Comparison of ENCODE assay signal across 8 cellular contexts in the genomic region with DNA sequence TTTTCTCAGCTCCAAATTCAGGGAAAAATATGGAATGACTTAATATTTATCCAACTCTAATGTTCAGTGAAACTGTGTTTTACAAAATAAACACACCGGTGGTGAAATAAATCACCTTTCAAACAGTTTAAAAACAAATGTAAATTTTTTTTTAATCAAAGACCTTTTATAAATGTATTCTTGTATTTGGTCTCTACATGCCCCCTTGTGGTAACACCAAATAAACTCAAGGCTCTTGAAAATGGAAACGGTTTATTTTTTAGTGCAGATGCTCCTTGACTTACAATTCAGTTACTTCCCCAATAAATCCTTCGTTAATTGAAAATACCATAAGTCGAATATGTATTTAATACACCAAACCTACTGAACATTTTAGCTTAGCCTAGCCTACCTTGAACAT. TPM values are rescaled to one million over a fixed set of nuclear protein-coding genes. Genes with fewer than 3 reads are reported as not detected.
A peak's percentile ranks its signal among the peaks of the same experiment; 100 is the strongest.
DNase-seq lines count a peak whose midpoint lies in the region; ATAC-seq, FAIRE-seq and TF ChIP-seq lines count a peak whose summit lies in the region.

No MANE protein-coding gene starts in this region.

- H3K27me3 Mint-ChIP-seq in activated CD8-positive, alpha-beta memory T cell treated with anti-CD3 and anti-CD28 coated beads, Interleukin-2, amount 10 ng/mL, durations not matched to agents 7 days and 5 days: no peaks in the 10 kb centered on the region

- no peak overlapping the region for H3K27ac Mint-ChIP-seq in activated CD8-positive, alpha-beta memory T cell treated with anti-CD3 and anti-CD28 coated beads, Interleukin-2, amount 10 ng/mL, durations not matched to agents 7 days and 5 days

- no peak overlapping the region for H3K9ac ChIP-seq in smooth muscle cell (ENCODE audit: low read depth)

- peak overlapping the region; percentile 25 for H3K4me3 ChIP-seq in fibroblast of mammary gland (ENCODE audit: control insufficient read depth, low read depth, low read length)
- H3K4me3 ChIP-seq in smooth muscle cell: no peak overlapping the region

- DNase-seq in activated CD8-positive, alpha-beta memory T cell treated with anti-CD3 and anti-CD28 coated beads, Interleukin-2, amount 10 ng/mL, durations not matched to agents 7 days and 5 days: no peak
- no peak for DNase-seq in activated CD8-positive, alpha-beta memory T cell treated with anti-CD3 and anti-CD28 coated beads for 24 hours
- DNase-seq in SK-MEL-5 (ENCODE audit: low read depth, low spot score): peak; percentile 46
- DNase-seq in fibroblast of mammary gland (ENCODE audit: low read depth): peak; percentile 38
- no peak for DNase-seq in smooth muscle cell (lab: John Stamatoyannopoulos, UW; ENCODE audit: unreplicated experiment)
- no peak for DNase-seq in NCI-H2081 (lab: John Stamatoyannopoulos, UW)
- DNase-seq in H54 (ENCODE audit: insufficient read length, low spot score): no peak

- H3K9me3 Mint-ChIP-seq in activated CD8-positive, alpha-beta memory T cell treated with anti-CD3 and anti-CD28 coated beads, Interleukin-2, amount 10 ng/mL, durations not matched to agents 7 days and 5 days (ENCODE audit: low read depth): no peaks in the 10 kb centered on the region

- 34% methylated on average over 4 of the region's 4 CpGs for WGBS in smooth muscle cell (ENCODE audit: low lambda C conversion rate)

- H3K36me3 ChIP-seq in smooth muscle cell (ENCODE audit: low read depth): no peaks in the 10 kb centered on the region

- no peak overlapping the region for H3K27ac ChIP-seq in smooth muscle cell (ENCODE audit: low read depth)

- no peak for ATAC-seq in activated CD8-positive, alpha-beta memory T cell treated with anti-CD3 and anti-CD28 coated beads, Interleukin-2, amount 10 ng/mL, durations not matched to agents 7 days and 5 days
- ATAC-seq in HG03432 (IDR thresholded peaks at IDR 0.05; ENCODE audit: unreplicated experiment): no peak

- no peak for FAIRE-seq in H54 (lab: Jason Lieb, UNC)

- peaks cover 11% of the 10 kb centered on the region for H3K4me1 Mint-ChIP-seq in activated CD8-positive, alpha-beta memory T cell treated with anti-CD3 and anti-CD28 coated beads, Interleukin-2, amount 10 ng/mL, durations not matched to agents 7 days and 5 days

- no peaks in the 10 kb centered on the region for H4K20me1 ChIP-seq in smooth muscle cell (ENCODE audit: low read depth)

- H3F3A ChIP-seq in smooth muscle cell (ENCODE audit: low read depth): no peaks in the 10 kb centered on the region

- CTCF ChIA-PET in activated CD8-positive, alpha-beta memory T cell treated with anti-CD3 and anti-CD28 coated beads, Interleukin-2, amount 10 ng/mL, durations not matched to agents 7 days and 5 days (lab: Charles Lee): interaction anchor here (0.7 to 1.0 kb wide), 2 partner anchors 20 to 378 kb away, joined by 3 read pairs; no protein-coding TSS in a partner anchor

- H3K9me3 ChIP-seq in smooth muscle cell (replicated peaks; ENCODE audit: low read depth): no peaks in the 10 kb centered on the region

- no peaks in the 10 kb centered on the region for H3K4me1 ChIP-seq in smooth muscle cell (ENCODE audit: low read depth)

- TF ChIP-seq CTCF in fibroblast of mammary gland (conservative IDR thresholded peaks at IDR 0.05; ENCODE audit: control insufficient read depth, insufficient read depth, low read depth, low read length): peak; percentile 38
- TF ChIP-seq CTCF in smooth muscle cell (IDR thresholded peaks at IDR 0.05; ENCODE audit: borderline replicate concordance, insufficient read depth, poor library complexity, severe bottlenecking): peak; percentile 39

- no peaks in the 10 kb centered on the region for H3K79me2 ChIP-seq in smooth muscle cell (ENCODE audit: low read depth)

- no peak overlapping the region for H3K4me2 ChIP-seq in smooth muscle cell

- peaks cover under 1% of the 10 kb centered on the region for H3K36me3 Mint-ChIP-seq in activated CD8-positive, alpha-beta memory T cell treated with anti-CD3 and anti-CD28 coated beads, Interleukin-2, amount 10 ng/mL, durations not matched to agents 7 days and 5 days

- H2AFZ ChIP-seq in smooth muscle cell (ENCODE audit: low read depth): no peak overlapping the region

- in situ Hi-C loops in SK-MEL-5 (cut with HindIII; ENCODE audit: low pct_unique_long_range_greater_than_20kb, low sequenced_read_pairs): no loop called here

- no peaks in the 10 kb centered on the region for H3K27me3 ChIP-seq in smooth muscle cell (ENCODE audit: low read depth)

- TF ChIP-seq POLR2A in H54 (IDR thresholded peaks at IDR 0.05; ENCODE audit: low read depth, low read length): no peak

- peak overlapping the region; percentile 36 for H3K4me3 Mint-ChIP-seq in activated CD8-positive, alpha-beta memory T cell treated with anti-CD3 and anti-CD28 coated beads, Interleukin-2, amount 10 ng/mL, durations not matched to agents 7 days and 5 days

RNA-seq across cellular contexts. Expression of a gene that starts 45.9 kb away (rescaled TPM):
- 100 to 1,000 TPM in 1 of 2 experiments, 10 to 100 TPM in 1; 93.9 to 160 TPM for total RNA-seq in activated CD8-positive, alpha-beta memory T cell treated with anti-CD3 and anti-CD28 coated beads, Interleukin-2, amount 10 ng/mL, durations not matched to agents 7 days and 5 days
- 48.8 and 51.7 TPM in 2 replicates for total RNA-seq in SK-MEL-5 (2014; rRNA removed; shearing (Covaris generic))
- 57.6 and 67.3 TPM in 2 replicates for polyA plus RNA-seq in SK-MEL-5 (2015; cell fraction: cytosol; rRNA removed)
- 7.1 and 16.7 TPM in 2 replicates for polyA plus RNA-seq in SK-MEL-5 (2015; cell fraction: nucleus; rRNA removed)
- total RNA-seq in smooth muscle cell: 1.5 and 7.0 TPM in 2 replicates
- polyA plus RNA-seq in smooth muscle cell: 1.0 and 1.9 TPM in 2 replicates

Comparison
In these comparisons a context has a peak if more than half of its experiments do, and no peak if none do; other contexts are left out.
1. DNase-seq: peak in SK-MEL-5 (single experiment) and fibroblast of mammary gland (single experiment); none in activated CD8-positive, alpha-beta memory T cell treated with anti-CD3 and anti-CD28 coated beads, Interleukin-2, amount 10 ng/mL, durations not matched to agents 7 days and 5 days (single experiment), activated CD8-positive, alpha-beta memory T cell treated with anti-CD3 and anti-CD28 coated beads for 24 hours (single experiment), smooth muscle cell (single experiment), NCI-H2081 (0 of 2) and H54 (single experiment).